ENCODE assay signal across 21 cellular contexts in genomic region chr3:38245930-38246329, GRCh38. TPM values are rescaled to one million over a fixed set of nuclear protein-coding genes. Genes with fewer than 3 reads are reported as not detected.
"Had no signal": no experiment of that assay in that cellular context is flagged by ENCODE, and none has a peak within 500 bp of the region (broad histone marks: within the 10 kb centered on the region; RNA-seq: fewer than 3 reads in every experiment).

No MANE protein-coding gene starts in this region.

- H3K4me3 Mint-ChIP-seq: activated naive CD4-positive, alpha-beta T cell treated with anti-CD3 and anti-CD28 coated beads for 36 hours; stimulated activated memory B cell treated with anti-CD40 and anti-IgM and Interleukin-4, amounts not matched to agents 10 μg/mL and 1 μg/mL and 100 μg/mL, for 72 hours; WTC11 had no signal

- H3K4me1 ChIP-seq: body of pancreas, lower lobe of right lung, right lobe of liver, upper lobe of left lung had no signal

- ATAC-seq: body of pancreas; lower lobe of right lung; mucosa of descending colon; stimulated activated memory B cell treated with anti-CD40 and anti-IgM and Interleukin-4, amounts not matched to agents 10 μg/mL and 1 μg/mL and 100 μg/mL, for 72 hours; WTC11 had no signal

- H3K9me3 ChIP-seq: body of pancreas, lower lobe of right lung, mucosa of descending colon, right lobe of liver, thoracic aorta, upper lobe of left lung had no signal

- DNase-seq: activated effector memory CD4-positive, alpha-beta T cell treated with Interleukin-2 at 50 U/mL for 16 hours; activated naive CD4-positive, alpha-beta T cell treated with anti-CD3 and anti-CD28 coated beads for 36 hours; activated T-cell treated with anti-CD3 and anti-CD28 coated beads, Interleukin-2, amount 50 U/mL, for 1 hour; amygdala; body of pancreas; kidney; lower lobe of right lung; mesendoderm; mucosa of descending colon; occipital lobe; posterior cingulate gyrus; stimulated activated CD4-positive, alpha-beta T cell treated with anti-CD3 and anti-CD28 coated beads, Interleukin-2, amount 100 ng/mL, for 24 hours; T1000; upper lobe of left lung had no signal

- H3K27ac ChIP-seq: body of pancreas, coronary artery, lower lobe of right lung, right lobe of liver, skin epidermis, thoracic aorta, upper lobe of left lung had no signal

- H3K27me3 Mint-ChIP-seq: stimulated activated memory B cell treated with anti-CD40 and anti-IgM and Interleukin-4, amounts not matched to agents 10 μg/mL and 1 μg/mL and 100 μg/mL, for 72 hours had no signal

- H3K27me3 ChIP-seq: body of pancreas, right lobe of liver, upper lobe of left lung had no signal

- H3K27ac Mint-ChIP-seq: activated naive CD4-positive, alpha-beta T cell treated with anti-CD3 and anti-CD28 coated beads for 36 hours; stimulated activated memory B cell treated with anti-CD40 and anti-IgM and Interleukin-4, amounts not matched to agents 10 μg/mL and 1 μg/mL and 100 μg/mL, for 72 hours; WTC11 had no signal

- H3K9me3 Mint-ChIP-seq: activated naive CD4-positive, alpha-beta T cell treated with anti-CD3 and anti-CD28 coated beads for 36 hours; stimulated activated memory B cell treated with anti-CD40 and anti-IgM and Interleukin-4, amounts not matched to agents 10 μg/mL and 1 μg/mL and 100 μg/mL, for 72 hours; WTC11 had no signal

- H3K4me3 ChIP-seq: body of pancreas, coronary artery, lower lobe of right lung, mucosa of descending colon, right lobe of liver, skin epidermis, thoracic aorta, upper lobe of left lung had no signal

- H3K4me1 Mint-ChIP-seq: stimulated activated memory B cell treated with anti-CD40 and anti-IgM and Interleukin-4, amounts not matched to agents 10 μg/mL and 1 μg/mL and 100 μg/mL, for 72 hours; WTC11 had no signal

RNA-seq across cellular contexts. Expression of gene SLC22A13, which starts 19.7 kb away (rescaled TPM):
- total RNA-seq: activated naive CD4-positive, alpha-beta T cell treated with anti-CD3 and anti-CD28 coated beads for 36 hours had no signal

RNA-seq across cellular contexts. Expression of gene SLC22A14, which starts 36.2 kb away (rescaled TPM):
- total RNA-seq: activated naive CD4-positive, alpha-beta T cell treated with anti-CD3 and anti-CD28 coated beads for 36 hours; body of pancreas; lower lobe of right lung; T-helper 1 cell treated with Interleukin-12 subunit alpha and Interleukin-12 subunit beta and Interleukin-4 antibody, amounts not matched to agents 30 ng/mL and 1 ng/mL, for 36 hours; WTC11 had no signal
